8 cellular contexts compared by ENCODE assay signal in genomic region chr17:5467416-5467815, GRCh38. TPM values are rescaled to one million over a fixed set of nuclear protein-coding genes. Genes with fewer than 3 reads are reported as not detected.
DNase-seq lines count a peak whose midpoint lies in the region; ATAC-seq and TF ChIP-seq lines count a peak whose summit lies in the region.

No MANE protein-coding gene starts in this region.

- TF ChIP-seq CTCF in HEK293 (tag by site-specific recombination; IDR thresholded peaks at IDR 0.05) = no peak
- TF ChIP-seq CTCF in astrocyte of the cerebellum (IDR thresholded peaks at IDR 0.05; ENCODE audit: low read depth, low read length, missing control alignments) = no peak

- ATAC-seq in HG03521 (IDR thresholded peaks at IDR 0.05; ENCODE audit: unreplicated experiment) (no peak), HG03432 (IDR thresholded peaks at IDR 0.05; ENCODE audit: unreplicated experiment) (no peak)

- CTCF ChIA-PET in HEK293 (lab: Yijun Ruan, JAX) = interaction anchor here (0.6 to 3.3 kb wide), 3 partner anchors 28 to 50 kb away, joined by 3 to 26 read pairs (median 3); partner anchors contain the start of gene C1QBP

- peak overlapping the region; percentile 89 for H3K4me3 ChIP-seq in HEK293 (ENCODE audit: low read depth, low read length)
- peak overlapping the region; percentile 90 for H3K4me3 ChIP-seq in astrocyte of the cerebellum (ENCODE audit: low read depth, low read length)
- peak overlapping the region in 1 of 2 experiments; percentile 97 for H3K4me3 ChIP-seq in mesenchymal stem cell (ENCODE audit: insufficient read depth in 1 of 2, low read depth in 1 of 2, low read length in 2 of 2)

- H2BK5ac ChIP-seq in mesenchymal stem cell (ENCODE audit: low read depth, low read length, poor library complexity, severe bottlenecking) = no peak overlapping the region

- H3K18ac ChIP-seq in mesenchymal stem cell (ENCODE audit: low read depth in 1 of 2, low read length in 2 of 2) = no peak overlapping the region

- H4K91ac ChIP-seq in mesenchymal stem cell (ENCODE audit: low read length) = no peak overlapping the region

- peak; percentile 3 for DNase-seq in A172 (ENCODE audit: low spot score)
- no peak for DNase-seq in astrocyte of the cerebellum (ENCODE audit: low read depth)
- no peak for DNase-seq in mesenchymal stem cell
- DNase-seq in NCI-H2107 (lab: John Stamatoyannopoulos, UW) = no peak
- DNase-seq in NCI-H1105 (lab: John Stamatoyannopoulos, UW) = no peak

- 0% methylated on average over 8 of the region's 8 CpGs for WGBS in mesenchymal stem cell

- H3K4me2 ChIP-seq in mesenchymal stem cell (ENCODE audit: low read length, poor library complexity, severe bottlenecking) = peak overlapping the region; percentile 55

- H2AFZ ChIP-seq in mesenchymal stem cell (ENCODE audit: low read depth, low read length) = no peak overlapping the region

- POLR2A ChIA-PET in HEK293 (lab: Yijun Ruan, JAX) = interaction anchor here (4.9 kb wide), 1 partner anchor 18 kb away, joined by 111 read pairs; the partner anchor contains the start of genes DERL2 and MIS12

- no peak overlapping the region for H3K14ac ChIP-seq in mesenchymal stem cell (ENCODE audit: low read length in 2 of 2)

- no peaks in the 10 kb centered on the region for H3K27me3 ChIP-seq in mesenchymal stem cell (ENCODE audit: control insufficient read depth in 1 of 2, insufficient read depth in 1 of 2, low read length in 2 of 2)

- H3K4me1 ChIP-seq in HEK293 (ENCODE audit: control insufficient read depth, insufficient read depth, low read length) = peaks cover 18% of the 10 kb centered on the region
- H3K4me1 ChIP-seq in mesenchymal stem cell (ENCODE audit: control insufficient read depth, insufficient read depth, low read depth, low read length) = peaks cover 1% of the 10 kb centered on the region

- H2AK5ac ChIP-seq in mesenchymal stem cell (ENCODE audit: low read length, severe bottlenecking) = no peak overlapping the region

- H2BK12ac ChIP-seq in mesenchymal stem cell (ENCODE audit: low read length in 2 of 2) = no peak overlapping the region

- in situ Hi-C loops in astrocyte of the cerebellum (cut with HindIII; ENCODE audit: low sequenced_read_pairs) = no loop called here

- no peak overlapping the region for H3K4ac ChIP-seq in mesenchymal stem cell (ENCODE audit: low read depth in 1 of 2, low read length in 2 of 2)

- H3K36me3 ChIP-seq in HEK293 (ENCODE audit: control insufficient read depth in 2 of 2, insufficient read depth in 1 of 2, low read length in 2 of 2) = peaks cover 27 to 28% of the 10 kb centered on the region in 2 experiments
- peaks cover 6 to 15% of the 10 kb centered on the region in 2 experiments for H3K36me3 ChIP-seq in mesenchymal stem cell (ENCODE audit: control insufficient read depth in 1 of 2, insufficient read depth in 2 of 2, low read depth in 1 of 2, low read length in 2 of 2)

- no peaks in the 10 kb centered on the region for H3K9me3 ChIP-seq in HEK293 (ENCODE audit: control insufficient read depth, insufficient read depth, low read depth, low read length)
- no peaks in the 10 kb centered on the region for H3K9me3 ChIP-seq in mesenchymal stem cell (ENCODE audit: control insufficient read depth, low read length)

- H3K79me1 ChIP-seq in mesenchymal stem cell (replicated peaks; ENCODE audit: low read length, poor library complexity, severe bottlenecking) = peaks cover 13% of the 10 kb centered on the region

- no peak overlapping the region for H3K23ac ChIP-seq in mesenchymal stem cell (ENCODE audit: low read length in 2 of 2)

- H2BK120ac ChIP-seq in mesenchymal stem cell (ENCODE audit: low read depth, low read length) = no peak overlapping the region

- H3K9ac ChIP-seq in mesenchymal stem cell (ENCODE audit: low read length) = peak overlapping the region; percentile 90

- no peak overlapping the region for H4K8ac ChIP-seq in mesenchymal stem cell (ENCODE audit: low read length)

- H3K27ac ChIP-seq in HEK293 (ENCODE audit: extremely low read depth, low read depth, low read length) (no peak overlapping the region; the same call in 1 of the 2 replicates), mesenchymal stem cell (ENCODE audit: low read length, poor library complexity, severe bottlenecking) (no peak overlapping the region)

- H2BK15ac ChIP-seq in mesenchymal stem cell (ENCODE audit: low read depth, poor library complexity, severe bottlenecking) = no peak overlapping the region

TF ChIP-seq in HEK293, 187 proteins besides CTCF, POLR2A, EP300 and RAD21 (continues in another document):
- TF ChIP-seq ZNF112 (tag by site-specific recombination; IDR thresholded peaks at IDR 0.05) = no peak
- peak; percentile 33; the same call in 1 of the 2 replicates for TF ChIP-seq ZNF76 (tag by site-specific recombination; IDR thresholded peaks at IDR 0.05; ENCODE audit: borderline replicate concordance, low read depth)
- TF ChIP-seq ZBTB20 (tag by site-specific recombination; IDR thresholded peaks at IDR 0.05) = peak; percentile 82
- TF ChIP-seq PRDM10 (tag by site-specific recombination; IDR thresholded peaks at IDR 0.05) = peak; percentile 36; the same call in 1 of the 2 replicates
- TF ChIP-seq ZNF335 (tag by site-specific recombination; conservative IDR thresholded peaks at IDR 0.05) = peak; percentile 47; the same call in 1 of the 2 replicates
- TF ChIP-seq ATF2 (tag by site-specific recombination; IDR thresholded peaks at IDR 0.05; ENCODE audit: low read depth) = no peak
- TF ChIP-seq ZNF302 (tag by site-specific recombination; IDR thresholded peaks at IDR 0.05; ENCODE audit: low read depth) = no peak
- peak; percentile 8; the same call in 1 of the 2 replicates for TF ChIP-seq ZNF341 (tag by site-specific recombination; IDR thresholded peaks at IDR 0.05; ENCODE audit: low read depth)
- TF ChIP-seq ZNF785 (tag by site-specific recombination; IDR thresholded peaks at IDR 0.05) = no peak

RNA-seq across cellular contexts. Expression of gene DHX33, which starts 1.4 kb away (rescaled TPM):
- total RNA-seq in A172 (2014; rRNA removed; shearing (Covaris generic)) = 9.1 and 11.0 TPM in 2 replicates
- 7.7 TPM for polyA plus RNA-seq in mesenchymal stem cell (2013, experiment 1 of 2)
- polyA plus RNA-seq in mesenchymal stem cell (2013, experiment 2 of 2) = 8.0 TPM

RNA-seq across cellular contexts. Expression of gene DERL2, which starts 18.6 kb away (rescaled TPM):
- 75.3 and 108 TPM in 2 replicates for total RNA-seq in A172 (2014; rRNA removed; shearing (Covaris generic))
- polyA plus RNA-seq in mesenchymal stem cell (2013, experiment 1 of 2) = 46.0 TPM
- 45.1 TPM for polyA plus RNA-seq in mesenchymal stem cell (2013, experiment 2 of 2)

RNA-seq across cellular contexts. Expression of gene MIS12, which starts 18.9 kb away (rescaled TPM):
- total RNA-seq in A172 (2014; rRNA removed; shearing (Covaris generic)) = 24.0 and 27.4 TPM in 2 replicates
- 10.6 TPM for polyA plus RNA-seq in mesenchymal stem cell (2013, experiment 1 of 2)
- polyA plus RNA-seq in mesenchymal stem cell (2013, experiment 2 of 2) = 9.2 TPM

RNA-seq across cellular contexts. Expression of gene C1QBP, which starts 28.5 kb away (rescaled TPM):
- 520 and 582 TPM in 2 replicates for total RNA-seq in A172 (2014; rRNA removed; shearing (Covaris generic))
- 95.0 TPM for polyA plus RNA-seq in mesenchymal stem cell (2013, experiment 1 of 2)
- 94.1 TPM for polyA plus RNA-seq in mesenchymal stem cell (2013, experiment 2 of 2)

RNA-seq across cellular contexts. Expression of gene RPAIN, which starts 47.4 kb away (rescaled TPM):
- 73.2 and 103 TPM in 2 replicates for total RNA-seq in A172 (2014; rRNA removed; shearing (Covaris generic))
- 27.2 TPM for polyA plus RNA-seq in mesenchymal stem cell (2013, experiment 1 of 2)
- polyA plus RNA-seq in mesenchymal stem cell (2013, experiment 2 of 2) = 26.8 TPM
